Comparison of ENCODE assay signal across 1 cellular context in genomic region chr1:110003747-110004428, GRCh38.
TF ChIP-seq lines count a peak whose summit lies in the region.

No MANE protein-coding gene starts in this region.

TF ChIP-seq in SK-N-SH, 30 proteins besides CTCF, POLR2A, EP300 and RAD21 (continued from another document):
- TF ChIP-seq PBX3 (IDR thresholded peaks at IDR 0.05): peak; percentile 18; the same call in 1 of the 2 replicates
- peak; percentile 49; the same call in 1 of the 2 replicates for TF ChIP-seq SIN3A (IDR thresholded peaks at IDR 0.05; ENCODE audit: borderline replicate concordance, low read depth, low read length)
- TF ChIP-seq TCF12 (IDR thresholded peaks at IDR 0.05): peak; percentile 74
- TF ChIP-seq MXI1 (IDR thresholded peaks at IDR 0.05; ENCODE audit: low read depth, low read length): no peak
- no peak for TF ChIP-seq YY1 (IDR thresholded peaks at IDR 0.05; ENCODE audit: low read depth)
- no peak for TF ChIP-seq POLR2AphosphoS5 (IDR thresholded peaks at IDR 0.05; ENCODE audit: low read depth, low read length)
- TF ChIP-seq SMC3 (IDR thresholded peaks at IDR 0.05; ENCODE audit: low read depth, low read length): no peak
- TF ChIP-seq GABPA (IDR thresholded peaks at IDR 0.05; ENCODE audit: low read depth): no peak
- no peak for TF ChIP-seq USF1 (IDR thresholded peaks at IDR 0.05; ENCODE audit: borderline replicate concordance, low read depth)
- TF ChIP-seq JUND (IDR thresholded peaks at IDR 0.05): no peak; the same call in 1 of the 2 replicates
- TF ChIP-seq RFX5 (IDR thresholded peaks at IDR 0.05; ENCODE audit: low read length): no peak
- TF ChIP-seq NRF1 (IDR thresholded peaks at IDR 0.05; ENCODE audit: low read depth, low read length): no peak
- no peak for TF ChIP-seq USF2 (IDR thresholded peaks at IDR 0.05; ENCODE audit: borderline replicate concordance, low read depth, low read length)
- no peak for TF ChIP-seq ZBTB33 (IDR thresholded peaks at IDR 0.05; ENCODE audit: borderline replicate concordance, low read depth)
TF ChIP-seq in SK-N-SH: peak in this region for 8.
